ENCODE assay signal across 1 cellular context in genomic region chr16:67935402-67936123, GRCh38.
TF ChIP-seq lines count a peak whose summit lies in the region.

No MANE protein-coding gene starts in this region.

TF ChIP-seq in HepG2, 621 proteins besides CTCF, POLR2A, EP300 and RAD21 (continued from another document and continues in another):
- no peak; the same call in 1 of the 2 replicates for TF ChIP-seq ZHX1 (CRISPR knock-in tag; IDR thresholded peaks at IDR 0.05; ENCODE audit: low read depth)
- TF ChIP-seq IRX3 (CRISPR knock-in tag; IDR thresholded peaks at IDR 0.05; ENCODE audit: borderline replicate concordance, low read depth): peak; percentile 86
- peak; percentile 69; the same call in 1 of the 2 replicates for TF ChIP-seq ZFYVE20 (CRISPR knock-in tag; IDR thresholded peaks at IDR 0.05; ENCODE audit: borderline replicate concordance, low read depth)
- TF ChIP-seq USF2 (IDR thresholded peaks at IDR 0.05; ENCODE audit: low read depth, low read length): peak; percentile 90
- TF ChIP-seq USF2 (CRISPR knock-in tag; IDR thresholded peaks at IDR 0.05; ENCODE audit: borderline replicate concordance): peak; percentile 97; the same call in 1 of the 2 replicates
- peak; percentile 71; the same call in 1 of the 2 replicates for TF ChIP-seq DMAP1 (CRISPR knock-in tag; IDR thresholded peaks at IDR 0.05)
- no peak; the same call in 1 of the 2 replicates for TF ChIP-seq NR2F6 (IDR thresholded peaks at IDR 0.05)
- TF ChIP-seq NR2F6 (CRISPR knock-in tag; IDR thresholded peaks at IDR 0.05): peak; percentile 3
- peak; percentile 88; the same call in 1 of the 2 replicates for TF ChIP-seq SP5 (CRISPR knock-in tag; IDR thresholded peaks at IDR 0.05; ENCODE audit: borderline replicate concordance, low read depth)
- peak; percentile 77 for TF ChIP-seq CCDC6 (CRISPR knock-in tag; IDR thresholded peaks at IDR 0.05)
- TF ChIP-seq SKI (IDR thresholded peaks at IDR 0.05; ENCODE audit: partially characterized antibody): peak; percentile 29
- TF ChIP-seq ZNF160 (CRISPR knock-in tag; IDR thresholded peaks at IDR 0.05): peak; percentile 88
- no peak for TF ChIP-seq PAF1 (CRISPR knock-in tag; IDR thresholded peaks at IDR 0.05)
- TF ChIP-seq ZNF770 (CRISPR knock-in tag; IDR thresholded peaks at IDR 0.05): no peak; the same call in 1 of the 2 replicates
- peak; percentile 94 for TF ChIP-seq ZNF251 (CRISPR knock-in tag; IDR thresholded peaks at IDR 0.05)
- no peak for TF ChIP-seq ZNF441 (CRISPR knock-in tag; IDR thresholded peaks at IDR 0.05; ENCODE audit: borderline replicate concordance)
- peak; percentile 95 for TF ChIP-seq DRAP1 (CRISPR knock-in tag; IDR thresholded peaks at IDR 0.05)
- peak; percentile 91; the same call in 1 of the 2 replicates for TF ChIP-seq ZBTB3 (CRISPR knock-in tag; IDR thresholded peaks at IDR 0.05; ENCODE audit: borderline replicate concordance, low read depth)
- no peak for TF ChIP-seq NFIB (CRISPR knock-in tag; IDR thresholded peaks at IDR 0.05; ENCODE audit: borderline replicate concordance)
- peak; percentile 94 for TF ChIP-seq REPIN1 (CRISPR knock-in tag; IDR thresholded peaks at IDR 0.05; ENCODE audit: borderline replicate concordance, low read depth)
- no peak for TF ChIP-seq FLYWCH1 (CRISPR knock-in tag; IDR thresholded peaks at IDR 0.05)
- peak; percentile 22; the same call in 1 of the 2 replicates for TF ChIP-seq CHCHD3 (CRISPR knock-in tag; IDR thresholded peaks at IDR 0.05)
- peak; percentile 92 for TF ChIP-seq DR1 (CRISPR knock-in tag; IDR thresholded peaks at IDR 0.05)
- peak; percentile 81; the same call in 1 of the 2 replicates for TF ChIP-seq THAP9 (CRISPR knock-in tag; IDR thresholded peaks at IDR 0.05; ENCODE audit: borderline replicate concordance)
- TF ChIP-seq FOXO1 (CRISPR knock-in tag; IDR thresholded peaks at IDR 0.05): no peak
- TF ChIP-seq ZSCAN25 (CRISPR knock-in tag; IDR thresholded peaks at IDR 0.05): peak; percentile 70; the same call in 1 of the 2 replicates
- peak; percentile 41 for TF ChIP-seq MYPOP (CRISPR knock-in tag; IDR thresholded peaks at IDR 0.05)
- peak; percentile 26; the same call in 1 of the 2 replicates for TF ChIP-seq ZNF792 (CRISPR knock-in tag; IDR thresholded peaks at IDR 0.05)
- peak; percentile 88; the same call in 1 of the 2 replicates for TF ChIP-seq ZNF354B (CRISPR knock-in tag; IDR thresholded peaks at IDR 0.05)
- peak; percentile 96 for TF ChIP-seq GTF3A (CRISPR knock-in tag; conservative IDR thresholded peaks at IDR 0.05)
- TF ChIP-seq SOX6 (IDR thresholded peaks at IDR 0.05): no peak
- peak; percentile 75 for TF ChIP-seq SOX6 (CRISPR knock-in tag; IDR thresholded peaks at IDR 0.05)
- TF ChIP-seq U2AF2 (IDR thresholded peaks at IDR 0.05; ENCODE audit: low read depth, low read length): no peak
- no peak for TF ChIP-seq ZNF512B (CRISPR knock-in tag; IDR thresholded peaks at IDR 0.05; ENCODE audit: borderline replicate concordance)
- no peak; the same call in 1 of the 2 replicates for TF ChIP-seq BHLHE40 (IDR thresholded peaks at IDR 0.05; ENCODE audit: low read length)
- peak; percentile 90 for TF ChIP-seq POLR2AphosphoS5 (IDR thresholded peaks at IDR 0.05; ENCODE audit: low read depth, low read length)
- peak; percentile 61; the same call in 1 of the 2 replicates for TF ChIP-seq ZNF720 (CRISPR knock-in tag; IDR thresholded peaks at IDR 0.05)
- no peak for TF ChIP-seq HHEX (CRISPR knock-in tag; IDR thresholded peaks at IDR 0.05)
- peak; percentile 65; the same call in 1 of the 2 replicates for TF ChIP-seq ARNT2 (CRISPR knock-in tag; IDR thresholded peaks at IDR 0.05; ENCODE audit: low read depth)
- TF ChIP-seq ZNF550 (CRISPR knock-in tag; IDR thresholded peaks at IDR 0.05; ENCODE audit: borderline replicate concordance): peak; percentile 95; the same call in 1 of the 2 replicates
- no peak; the same call in 1 of the 2 replicates for TF ChIP-seq RNF219 (CRISPR knock-in tag; IDR thresholded peaks at IDR 0.05)
- peak; percentile 55 for TF ChIP-seq ZBTB43 (CRISPR knock-in tag; conservative IDR thresholded peaks at IDR 0.05)
- no peak for TF ChIP-seq HMGA1 (CRISPR knock-in tag; conservative IDR thresholded peaks at IDR 0.05)
- no peak for TF ChIP-seq MIXL1 (CRISPR knock-in tag; IDR thresholded peaks at IDR 0.05)
- TF ChIP-seq ZKSCAN5 (CRISPR knock-in tag; IDR thresholded peaks at IDR 0.05): 0 out of 2 replicates have a peak, but pooled peaks have one; percentile 17
- no peak for TF ChIP-seq MTA3 (CRISPR knock-in tag; IDR thresholded peaks at IDR 0.05)
- no peak for TF ChIP-seq ARNT (IDR thresholded peaks at IDR 0.05)
- no peak for TF ChIP-seq ZNF20 (CRISPR knock-in tag; IDR thresholded peaks at IDR 0.05)
